ENCODE assay signal across 8 cellular contexts in the genomic region with DNA sequence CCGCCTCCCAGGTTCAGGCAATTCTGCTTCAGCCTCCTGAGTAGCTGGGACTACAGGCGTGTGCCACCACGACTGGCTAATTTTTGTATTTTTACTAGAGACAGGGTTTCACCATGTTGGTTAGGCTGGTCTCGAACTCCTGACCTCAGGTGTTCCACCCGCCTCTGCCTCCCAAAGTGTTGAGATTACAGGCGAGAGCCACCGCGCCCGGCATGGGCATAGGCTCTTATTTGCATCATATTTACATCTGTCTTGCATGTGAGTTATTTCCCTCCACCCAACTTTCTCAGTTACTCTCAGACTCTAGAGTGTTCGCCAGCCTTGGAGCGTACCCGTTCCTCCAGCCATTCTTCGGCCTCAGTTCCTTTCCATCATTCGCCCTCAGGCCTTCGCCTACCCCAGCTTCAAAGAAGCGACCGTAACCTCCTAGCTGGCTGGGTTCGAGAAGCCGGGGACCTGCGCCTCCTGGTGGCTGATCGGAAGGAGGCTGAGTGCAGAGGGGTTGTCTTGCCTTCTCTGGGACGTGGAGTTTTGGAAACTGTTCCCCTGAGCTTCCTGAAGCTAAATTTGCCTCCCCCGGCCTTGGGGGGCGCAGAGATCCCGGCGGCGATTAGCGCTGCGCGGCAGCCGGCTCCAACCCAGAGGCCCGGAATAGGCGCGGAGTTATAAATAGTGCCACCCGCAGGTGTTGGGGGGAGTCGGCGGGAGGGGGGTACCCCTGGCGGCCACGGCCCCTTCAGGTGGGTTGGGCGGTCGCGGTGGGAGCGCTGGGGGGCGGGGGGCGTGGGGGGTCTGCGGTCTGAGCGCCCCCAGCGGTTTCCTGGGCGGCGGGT. TPM values are rescaled to one million over a fixed set of nuclear protein-coding genes. Genes with fewer than 3 reads are reported as not detected.
A peak's percentile ranks its signal among the peaks of the same experiment; 100 is the strongest.
DNase-seq lines count a peak whose midpoint lies in the region; ATAC-seq and TF ChIP-seq lines count a peak whose summit lies in the region.

No MANE protein-coding gene starts in this region.

- H3F3A ChIP-seq in OCI-LY1 (ENCODE audit: insufficient read depth, low read length), result no peaks in the 10 kb centered on the region

- peak overlapping the region; percentile 91 for H3K4me3 Mint-ChIP-seq in nephron progenitor cell

- no peak for ATAC-seq in GM19452 (IDR thresholded peaks at IDR 0.05; ENCODE audit: unreplicated experiment)

- peak overlapping the region; percentile 87 for H3K4me2 ChIP-seq in OCI-LY1 (ENCODE audit: low read length)

- no peaks in the 10 kb centered on the region for H3K36me3 ChIP-seq in BE2C
- no peaks in the 10 kb centered on the region for H3K36me3 ChIP-seq in H7 (replicated peaks; ENCODE audit: control insufficient read depth, insufficient read depth, low read length)
- no peaks in the 10 kb centered on the region for H3K36me3 ChIP-seq in OCI-LY1 (ENCODE audit: insufficient read depth, low read length)
- H3K36me3 ChIP-seq in thymus (ENCODE audit: control insufficient read depth, insufficient read depth), result no peaks in the 10 kb centered on the region

- H3K27me3 ChIP-seq in BE2C, result no peaks in the 10 kb centered on the region
- H3K27me3 ChIP-seq in H7 (ENCODE audit: control insufficient read depth, insufficient read depth, low read length), result peaks cover 2% of the 10 kb centered on the region; the same call in 1 of the 2 replicates
- no peaks in the 10 kb centered on the region for H3K27me3 ChIP-seq in OCI-LY1 (ENCODE audit: insufficient read depth, low read length)
- peaks cover 62% of the 10 kb centered on the region for H3K27me3 ChIP-seq in thymus (ENCODE audit: control insufficient read depth, insufficient read depth)

- no peaks in the 10 kb centered on the region for H3K79me2 ChIP-seq in OCI-LY1 (ENCODE audit: insufficient read depth, low read length)

- H2AFZ ChIP-seq in OCI-LY1 (ENCODE audit: low read length), result no peak overlapping the region

- no peak overlapping the region for H3K27ac Mint-ChIP-seq in nephron progenitor cell

- H3K9me3 ChIP-seq in BE2C (no peaks in the 10 kb centered on the region), OCI-LY1 (ENCODE audit: low read length) (no peaks in the 10 kb centered on the region), thymus (ENCODE audit: control insufficient read depth) (no peaks in the 10 kb centered on the region)

- peak overlapping the region; percentile 60; the same call in 1 of the 2 replicates for H3K9ac ChIP-seq in OCI-LY1 (ENCODE audit: low read length)

- TF ChIP-seq CTCF in BE2C (IDR thresholded peaks at IDR 0.05; ENCODE audit: low read depth, low read length) (peak; percentile 98), OCI-LY1 (IDR thresholded peaks at IDR 0.05; ENCODE audit: low read length) (peak; percentile 99), nephron progenitor cell (IDR thresholded peaks at IDR 0.05) (peak; percentile 76)

- peaks cover 4% of the 10 kb centered on the region for H3K27me3 Mint-ChIP-seq in nephron progenitor cell (ENCODE audit: low read depth, poor library complexity)

- no peaks in the 10 kb centered on the region for H3K36me3 Mint-ChIP-seq in nephron progenitor cell (ENCODE audit: low read depth)

- no peaks in the 10 kb centered on the region for H3K9me3 Mint-ChIP-seq in nephron progenitor cell

- H3K4me3 ChIP-seq in BE2C (ENCODE audit: low read depth, low read length), result peak overlapping the region; percentile 59
- H3K4me3 ChIP-seq in H7 (ENCODE audit: insufficient read depth, low read depth, low read length), result peak overlapping the region; percentile 75
- peak overlapping the region; percentile 58 for H3K4me3 ChIP-seq in OCI-LY1 (ENCODE audit: low read depth, low read length, poor library complexity, severe bottlenecking)
- peak overlapping the region; percentile 27 for H3K4me3 ChIP-seq in thymus (ENCODE audit: low read length)

- H3K27ac ChIP-seq in OCI-LY1 (ENCODE audit: low read depth, low read length, poor library complexity, severe bottlenecking) (peak overlapping the region; percentile 91), thymus (ENCODE audit: low read depth) (no peak overlapping the region)

- peak; percentile 86 for DNase-seq in BE2C
- peak; percentile 89 for DNase-seq in H7
- peak; percentile 88 to 90 for DNase-seq in activated T-cell treated with anti-CD3 and anti-CD28 coated beads, Interleukin-2, amount 50 U/mL, for 48 hours
- peak; percentile 62 for DNase-seq in fibroblast of gingiva (ENCODE audit: low read depth)
- DNase-seq in nephron progenitor cell, result peak; percentile 82

- 8% methylated on average over 50 of the region's 50 CpGs for WGBS in thymus

- H3K4me1 Mint-ChIP-seq in nephron progenitor cell, result peaks cover 40% of the 10 kb centered on the region

- H3K9me2 ChIP-seq in OCI-LY1 (ENCODE audit: low read depth, low read length), result no peaks in the 10 kb centered on the region

- H3K4me1 ChIP-seq in BE2C (peaks cover 3% of the 10 kb centered on the region; the same call in 1 of the 2 replicates), OCI-LY1 (ENCODE audit: insufficient read depth, low read length, severe bottlenecking) (peaks cover 32% of the 10 kb centered on the region), thymus (ENCODE audit: control insufficient read depth, insufficient read depth, low read length) (peaks cover 3% of the 10 kb centered on the region)

- no peaks in the 10 kb centered on the region for H4K20me1 ChIP-seq in OCI-LY1 (ENCODE audit: insufficient read depth, low read length)

RNA-seq across cellular contexts. Expression of a gene that starts 3.6 kb away (rescaled TPM):
- 62.8 TPM for polyA plus RNA-seq in BE2C (2012; ENCODE audit: insufficient read depth, insufficient read length, low read depth)
- total RNA-seq in H7 (2014; rRNA removed; shearing (Covaris generic)), result 39.2 and 40.6 TPM in 2 replicates
- polyA plus RNA-seq in thymus, result 21.9 TPM

RNA-seq across cellular contexts. Expression of a gene that starts 5.6 kb away (rescaled TPM):
- polyA plus RNA-seq in BE2C (2012; ENCODE audit: insufficient read depth, insufficient read length, low read depth), result not detected
- 0.21 and 1.00 TPM in 2 replicates for total RNA-seq in H7 (2014; rRNA removed; shearing (Covaris generic))
- polyA plus RNA-seq in thymus, result 0.16 TPM

RNA-seq across cellular contexts. Expression of a gene that starts 15.9 kb away (rescaled TPM):
- 183 TPM for polyA plus RNA-seq in BE2C (2012; ENCODE audit: insufficient read depth, insufficient read length, low read depth)
- total RNA-seq in H7 (2014; rRNA removed; shearing (Covaris generic)), result 152 and 177 TPM in 2 replicates
- polyA plus RNA-seq in thymus, result 34.8 TPM

RNA-seq across cellular contexts. Expression of a gene that starts 24.6 kb away (rescaled TPM):
- polyA plus RNA-seq in BE2C (2012; ENCODE audit: insufficient read depth, insufficient read length, low read depth), result 129 TPM
- total RNA-seq in H7 (2014; rRNA removed; shearing (Covaris generic)), result 342 and 347 TPM in 2 replicates
- 32.8 TPM for polyA plus RNA-seq in thymus

RNA-seq across cellular contexts. Expression of a gene that starts 28.5 kb away (rescaled TPM):
- 263 TPM for polyA plus RNA-seq in BE2C (2012; ENCODE audit: insufficient read depth, insufficient read length, low read depth)
- total RNA-seq in H7 (2014; rRNA removed; shearing (Covaris generic)), result 298 and 333 TPM in 2 replicates
- 66.7 TPM for polyA plus RNA-seq in thymus
